8 cellular contexts compared by ENCODE assay signal in genomic region chr1:155044812-155045690, GRCh38. TPM values are rescaled to one million over a fixed set of nuclear protein-coding genes. Genes with fewer than 3 reads are reported as not detected.
DNase-seq lines count a peak whose midpoint lies in the region; ATAC-seq and TF ChIP-seq lines count a peak whose summit lies in the region.

No MANE protein-coding gene starts in this region.

- H3K4me1 Mint-ChIP-seq in mesothelial cell of epicardium, result peaks cover 9% of the 10 kb centered on the region

- peak; percentile 87 for DNase-seq in ELF-1 (ENCODE audit: low read depth, low spot score)
- peak; percentile 93 for DNase-seq in LNCaP clone FGC (ENCODE audit: low read depth)
- DNase-seq in amniotic stem cell (lab: John Stamatoyannopoulos, UW), result peak; percentile 24
- peak; percentile 90 for DNase-seq in cardiac septum (ENCODE audit: low spot score)
- DNase-seq in posterior vena cava (ENCODE audit: low spot score), result peak; percentile 91
- DNase-seq in mesothelial cell of epicardium (ENCODE audit: low spot score in 2 of 2, unreplicated experiment in 2 of 2), result no peak

- H3K9me3 Mint-ChIP-seq in mesothelial cell of epicardium, result no peaks in the 10 kb centered on the region

- intact Hi-C loops in cardiac septum (cut with DNase I) (no loop called here), posterior vena cava (cut with DNase I) (loop anchor here in 1 of 2 donors (2.0 kb wide), 1 partner anchor 40 kb away; no protein-coding TSS in a partner anchor)

- ATAC-seq in SK-N-SH treated with all-trans-retinoic acid at 6 μM for 48 hours, result peak; percentile 97
- ATAC-seq in GM18868 (IDR thresholded peaks at IDR 0.05; ENCODE audit: unreplicated experiment), result no peak

- no peak overlapping the region for H3K4me3 Mint-ChIP-seq in mesothelial cell of epicardium

- no peak overlapping the region for H3K4me3 ChIP-seq in LNCaP clone FGC (ENCODE audit: low read depth, low read length)

- peak; percentile 86 for TF ChIP-seq CTCF in LNCaP clone FGC (IDR thresholded peaks at IDR 0.05; ENCODE audit: control insufficient read depth, extremely low read depth, insufficient read depth)
- TF ChIP-seq CTCF in mesothelial cell of epicardium (IDR thresholded peaks at IDR 0.05; ENCODE audit: unreplicated experiment), result no peak

- H3K27me3 Mint-ChIP-seq in mesothelial cell of epicardium (ENCODE audit: low read depth), result no peaks in the 10 kb centered on the region

- no peaks in the 10 kb centered on the region for H3K36me3 Mint-ChIP-seq in mesothelial cell of epicardium

- no peak overlapping the region for H3K27ac Mint-ChIP-seq in mesothelial cell of epicardium

TF ChIP-seq in SK-N-SH treated with all-trans-retinoic acid at 6 μM for 48 hours, 23 proteins besides CTCF, POLR2A, EP300 and RAD21:
- TF ChIP-seq OSR1 (CRISPR knock-in tag; IDR thresholded peaks at IDR 0.05), result no peak
- TF ChIP-seq ZNF70 (CRISPR knock-in tag; IDR thresholded peaks at IDR 0.05), result peak; percentile 87
TF ChIP-seq in SK-N-SH treated with all-trans-retinoic acid at 6 μM for 48 hours: peak in this region for 1.

RNA-seq across cellular contexts. Expression of gene ADAM15, which starts 6.1 kb away (rescaled TPM):
- total RNA-seq in cardiac septum, result 69.9 TPM
- 100 to 1,000 TPM; 146 to 178 TPM for total RNA-seq in posterior vena cava
- 32.7 to 36.1 TPM (median 36.1 TPM) in 3 replicates for total RNA-seq in mesothelial cell of epicardium

RNA-seq across cellular contexts. Expression of gene DCST1, which starts 11.4 kb away (rescaled TPM):
- total RNA-seq in cardiac septum (not detected), posterior vena cava (not detected), mesothelial cell of epicardium (0.58 TPM in 1 of 3 replicates, not detected in the others)

RNA-seq across cellular contexts. Expression of gene DCST2, which starts 11.5 kb away (rescaled TPM):
- total RNA-seq in cardiac septum (0.51 TPM), posterior vena cava (1 to 10 TPM in 1 of 2 donors, under 1 TPM in 1; 0.48 to 1.1 TPM), mesothelial cell of epicardium (1.8 to 2.9 TPM (median 1.9 TPM) in 3 replicates)

RNA-seq across cellular contexts. Expression of gene EFNA4, which starts 18.5 kb away (rescaled TPM):
- total RNA-seq in cardiac septum (1.9 TPM), posterior vena cava (1 to 10 TPM; 2.0 to 2.6 TPM), mesothelial cell of epicardium (30.8 to 31.2 TPM (median 30.9 TPM) in 3 replicates)

RNA-seq across cellular contexts. Expression of gene EFNA3, which starts 33.6 kb away (rescaled TPM):
- total RNA-seq in cardiac septum (1.2 TPM), posterior vena cava (1 to 10 TPM; 2.0 TPM), mesothelial cell of epicardium (14.6 to 17.8 TPM (median 15.4 TPM) in 3 replicates)

Comparison
In these comparisons a context has a peak if more than half of its experiments do, and no peak if none do; other contexts are left out.
1. DNase-seq: peak in ELF-1 (single experiment), LNCaP clone FGC (single experiment), amniotic stem cell (single experiment), cardiac septum (single experiment) and posterior vena cava (single experiment); none in mesothelial cell of epicardium (0 of 2).